In the genomic region with DNA sequence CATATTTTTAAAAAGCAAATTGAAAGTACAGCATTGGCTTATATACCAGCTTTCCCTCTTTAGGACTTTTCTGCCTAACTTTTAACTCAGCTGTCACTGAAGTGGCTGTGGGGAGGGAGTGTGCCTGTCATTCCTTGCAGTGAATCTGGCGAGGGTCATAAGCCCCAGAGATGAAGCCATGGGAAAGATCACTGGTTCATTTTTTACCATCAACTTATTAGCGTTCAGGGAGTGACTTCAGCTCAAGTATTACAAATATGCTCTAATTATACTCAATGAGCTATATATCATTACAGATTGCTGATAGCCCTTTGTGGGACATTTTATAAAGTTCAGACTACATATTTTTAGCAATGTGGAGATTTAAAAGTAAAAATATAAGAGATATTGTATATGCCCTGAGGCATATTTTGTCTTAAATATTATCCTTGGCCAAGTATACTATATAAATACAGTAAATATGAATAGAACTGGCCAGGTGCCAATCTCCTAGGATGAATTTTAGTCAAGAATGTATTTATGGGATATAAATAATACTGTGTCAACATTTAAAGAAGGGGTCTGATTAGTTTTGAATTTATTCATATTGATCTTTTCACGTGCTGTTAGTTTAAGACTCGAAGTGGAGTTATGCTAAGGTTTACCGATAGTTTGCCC, we compare ENCODE assay signal across 14 cellular contexts. TPM values are rescaled to one million over a fixed set of nuclear protein-coding genes. Genes with fewer than 3 reads are reported as not detected.
A peak's percentile ranks its signal among the peaks of the same experiment; 100 is the strongest.
DNase-seq lines count a peak whose midpoint lies in the region; ATAC-seq and TF ChIP-seq lines count a peak whose summit lies in the region.
"Had no signal": no experiment of that assay in that cellular context is flagged by ENCODE, and none has a peak within 500 bp of the region (broad histone marks: within the 10 kb centered on the region; RNA-seq: fewer than 3 reads in every experiment).

No MANE protein-coding gene starts in this region.

- WGBS in upper lobe of left lung, 2 donors: 37 to 38% methylated on average over 5 of the region's 5 CpGs

- H3K9me2 ChIP-seq in OCI-LY7 (ENCODE audit: insufficient read depth, low read length): no peaks in the 10 kb centered on the region

- H3K27me3 ChIP-seq in cardiac muscle cell (no peaks in the 10 kb centered on the region), breast epithelium (no peaks in the 10 kb centered on the region), muscle layer of colon (ENCODE audit: control insufficient read depth in 1 of 2, insufficient read depth in 2 of 2, low read length in 2 of 2) (no peaks in the 10 kb centered on the region), upper lobe of left lung (no peaks in the 10 kb centered on the region)

- H3K27ac ChIP-seq in cardiac muscle cell (peak overlapping the region; percentile 93), breast epithelium (peak overlapping the region; percentile 45 to 89), muscle layer of colon (ENCODE audit: low read depth, low read length) (peak overlapping the region; percentile 79), upper lobe of left lung (peak overlapping the region; percentile 55 to 88 (median 73)), OCI-LY7 (ENCODE audit: low read depth, low read length, poor library complexity, severe bottlenecking) (no peak overlapping the region)
- H3K27ac ChIP-seq: RWPE1 had no signal

- H3K79me2 ChIP-seq in OCI-LY7 (ENCODE audit: insufficient read depth, low read depth, low read length): no peaks in the 10 kb centered on the region

- H3K9me3 ChIP-seq in cardiac muscle cell (ENCODE audit: low read depth): no peaks in the 10 kb centered on the region
- no peaks in the 10 kb centered on the region for H3K9me3 ChIP-seq in breast epithelium
- H3K9me3 ChIP-seq in muscle layer of colon (ENCODE audit: low read length): no peaks in the 10 kb centered on the region
- H3K9me3 ChIP-seq in upper lobe of left lung: no peaks in the 10 kb centered on the region
- H3K9me3 ChIP-seq in OCI-LY7 (ENCODE audit: low read length): no peaks in the 10 kb centered on the region

- intact Hi-C loops in left ventricle myocardium superior (cut with micrococcal nuclease) (loop anchor here (10.0 kb wide), 2 partner anchors 145 to 1215 kb away; no protein-coding TSS in a partner anchor), breast epithelium (cut with DNase I; ENCODE audit: low total_unique reads) (no loop called here), OCI-LY7 (cut with micrococcal nuclease; ENCODE audit: unreplicated experiment) (no loop called here)

- peaks cover 15% of the 10 kb centered on the region for H3K36me3 ChIP-seq in cardiac muscle cell
- no peaks in the 10 kb centered on the region for H3K36me3 ChIP-seq in breast epithelium
- H3K36me3 ChIP-seq in muscle layer of colon (ENCODE audit: insufficient read depth, low read length): no peaks in the 10 kb centered on the region
- H3K36me3 ChIP-seq in upper lobe of left lung: no peaks in the 10 kb centered on the region
- H3K36me3 ChIP-seq in OCI-LY7 (ENCODE audit: insufficient read depth, low read length): peaks cover 3% of the 10 kb centered on the region; the same call in 1 of the 2 replicates

- no peak for TF ChIP-seq CTCF in cardiac muscle cell (IDR thresholded peaks at IDR 0.05; ENCODE audit: low read depth, low read length)
- no peak for TF ChIP-seq CTCF in breast epithelium (IDR thresholded peaks at IDR 0.05)
- TF ChIP-seq CTCF in upper lobe of left lung (IDR thresholded peaks at IDR 0.05): no peak
- no peak for TF ChIP-seq CTCF in OCI-LY7 (conservative IDR thresholded peaks at IDR 0.05; ENCODE audit: low read length)

- no peaks in the 10 kb centered on the region; the same call in 1 of the 2 replicates for H4K20me1 ChIP-seq in OCI-LY7 (ENCODE audit: insufficient read depth, low read length)

- H3K4me1 ChIP-seq in cardiac muscle cell (ENCODE audit: low read depth) (peaks cover 27% of the 10 kb centered on the region), breast epithelium (no peaks in the 10 kb centered on the region), muscle layer of colon (ENCODE audit: insufficient read depth, low read length) (peaks cover 22% of the 10 kb centered on the region), upper lobe of left lung (peaks cover 9 to 48% (median 15%) of the 10 kb centered on the region in 4 donors), OCI-LY7 (ENCODE audit: insufficient read depth, low read length, poor library complexity, severe bottlenecking) (peaks cover 5% of the 10 kb centered on the region)

- TF ChIP-seq POLR2A in breast epithelium (IDR thresholded peaks at IDR 0.05) (no peak), upper lobe of left lung (IDR thresholded peaks at IDR 0.05) (no peak)

- H3K4me3 ChIP-seq in cardiac muscle cell: peak overlapping the region; percentile 94
- H3K4me3 ChIP-seq in breast epithelium: peak overlapping the region in 2 of 3 donors; percentile 9 to 78
- no peak overlapping the region for H3K4me3 ChIP-seq in muscle layer of colon (ENCODE audit: low read depth in 1 of 2, low read length in 2 of 2)
- peak overlapping the region in 2 of 4 donors; percentile 52 to 61 for H3K4me3 ChIP-seq in upper lobe of left lung
- H3K4me3 ChIP-seq in OCI-LY7 (ENCODE audit: low read depth, low read length, poor library complexity, severe bottlenecking): no peak overlapping the region

- no peak for TF ChIP-seq EP300 in upper lobe of left lung (IDR thresholded peaks at IDR 0.05)

- H2AFZ ChIP-seq in OCI-LY7 (ENCODE audit: low read length): no peak overlapping the region

- ATAC-seq in left ventricle myocardium superior (no peak), upper lobe of left lung (ENCODE audit: low FRiP score in 2 of 2) (no peak), GM21381 (IDR thresholded peaks at IDR 0.05; ENCODE audit: unreplicated experiment) (no peak), HG02642 (IDR thresholded peaks at IDR 0.05; ENCODE audit: poor library complexity, unreplicated experiment) (no peak)
- ATAC-seq: activated T-helper 17 cell treated with anti-CD3 and anti-CD28 coated beads, Interleukin-2, amount 50 U/mL, for 72 hours; HepG2 had no signal

- no TSS peak for BruUV-seq in OCI-LY7 (replicated peaks; lab: Mats Ljungman, UMichigan)

- no peak for DNase-seq in cardiac muscle cell (ENCODE audit: low read depth in 1 of 2, low spot score in 1 of 2)
- DNase-seq in left ventricle myocardium superior: no peak
- DNase-seq in breast epithelium (ENCODE audit: low spot score in 2 of 2): no peak
- DNase-seq in upper lobe of left lung: no peak
- no peak for DNase-seq in OCI-LY7 (ENCODE audit: low spot score)
- DNase-seq: activated CD4-positive, alpha-beta T cell treated with anti-CD3 and anti-CD28 coated beads for 1 hour; mesendoderm; NCI-H2081 had no signal

- H3K4me2 ChIP-seq in OCI-LY7 (ENCODE audit: low read length): no peak overlapping the region

- no peak overlapping the region for H3K9ac ChIP-seq in muscle layer of colon (ENCODE audit: low read length)

- CTCF ChIA-PET in OCI-LY7 (lab: Charles Lee; ENCODE audit: unreplicated experiment): no interaction called here

- POLR2A ChIA-PET in OCI-LY7 (lab: Charles Lee): no interaction called here

RNA-seq across cellular contexts. Expression of a gene that starts 4.4 kb away (rescaled TPM):
- total RNA-seq in cardiac muscle cell (107 and 171 TPM in 2 replicates), left ventricle myocardium superior (2.0 TPM), breast epithelium (10 to 100 TPM in 1 of 3 donors, 1 to 10 TPM in 2; 1.6 to 10.2 (median 9.5) TPM), upper lobe of left lung (10 to 100 TPM in 3 of 6 donors, 1 to 10 TPM in 3; 4.2 to 13.7 (median 9.9) TPM), OCI-LY7 (2022) (0.11 TPM in 1 of 2 replicates, not detected in the other)
- polyA plus RNA-seq in cardiac muscle cell: 132 and 210 TPM in 2 replicates
- 0.03 TPM in 1 of 2 replicates, not detected in the other for total RNA-seq in OCI-LY7 (2014; rRNA removed; shearing (Covaris generic))
- total RNA-seq: activated T-helper 17 cell treated with anti-CD3 and anti-CD28 coated beads, Interleukin-2, amount 50 U/mL, for 72 hours; HepG2 had no signal

Comparison
In these comparisons a context has a peak if more than half of its experiments do, and no peak if none do; other contexts are left out.
1. H3K4me3 ChIP-seq: peak in cardiac muscle cell (single experiment) and breast epithelium (2 of 3); none in muscle layer of colon (0 of 2) and OCI-LY7 (single experiment).